19 cellular contexts compared by ENCODE assay signal in genomic region chr2:23697256-23697655, GRCh38.
DNase-seq lines count a peak whose midpoint lies in the region; ATAC-seq and TF ChIP-seq lines count a peak whose summit lies in the region.
"Had no signal": no experiment of that assay in that cellular context is flagged by ENCODE, and none has a peak within 500 bp of the region (broad histone marks: within the 10 kb centered on the region; RNA-seq: fewer than 3 reads in every experiment).

No MANE protein-coding gene starts in this region.

- peaks cover 0 to 21% of the 10 kb centered on the region in 2 experiments; a peak in 2 of 4 replicates for H3K79me1 ChIP-seq in IMR-90 (ENCODE audit: low read depth in 1 of 2, low read length in 2 of 2)

- H3K56ac ChIP-seq in IMR-90 (ENCODE audit: extremely low read depth, insufficient read depth, low read length) = no peak overlapping the region; the same call in 1 of the 2 replicates

- H3K4me2 ChIP-seq in IMR-90 (ENCODE audit: low read depth, low read length) = 0 out of 2 replicates have a peak overlapping the region, but pooled peaks have one; percentile 10
- H3K4me2 ChIP-seq in hepatocyte = no peak overlapping the region

- POLR2A ChIA-PET in IMR-90 (lab: Charles Lee; ENCODE audit: unreplicated experiment) = no interaction called here

- H2BK15ac ChIP-seq in IMR-90 (ENCODE audit: low read depth, low read length) = peak overlapping the region; percentile 79; the same call in 1 of the 3 replicates

- peak overlapping the region; percentile 86 for H3K4ac ChIP-seq in IMR-90 (ENCODE audit: low read depth, low read length)

- 20% methylated on average over 1 of the region's 5 CpGs; no CpG with 5 or more reads in 1 of the 2 experiments for WGBS in IMR-90 (ENCODE audit: extremely low coverage in 2 of 2, insufficient read length in 1 of 2), 2 experiments
- WGBS in hepatocyte (ENCODE audit: low lambda C conversion rate, missing lambda C conversion rate) = 85% methylated on average over 5 of the region's 5 CpGs

- H3K4me3 Mint-ChIP-seq in neural crest cell = peak overlapping the region; percentile 25
- H3K4me3 Mint-ChIP-seq: CD8-positive, alpha-beta memory T cell; IgD-negative memory B cell had no signal

- peaks cover 10% of the 10 kb centered on the region for H3K4me1 Mint-ChIP-seq in neural crest cell
- H3K4me1 Mint-ChIP-seq: CD8-positive, alpha-beta memory T cell had no signal

- H3K9ac ChIP-seq in IMR-90 (ENCODE audit: low read depth, low read length) = no peak overlapping the region

- H3K9me3 ChIP-seq in IMR-90 (ENCODE audit: control insufficient read depth, insufficient read depth, low read length) (peaks cover 3% of the 10 kb centered on the region; the same call in 1 of the 2 replicates), hepatocyte (ENCODE audit: low read depth) (no peaks in the 10 kb centered on the region)
- H3K9me3 ChIP-seq: SJSA1 had no signal

- H3K4me3 ChIP-seq in IMR-90 (ENCODE audit: insufficient read depth, low read depth, low read length) (no peak overlapping the region), hepatocyte (no peak overlapping the region)
- H3K4me3 ChIP-seq: SJSA1 had no signal

- CTCF ChIA-PET in IMR-90 (lab: Yijun Ruan, JAX) = interaction anchor here (0.5 kb wide), 1 partner anchor 57 kb away, joined by 3 read pairs; no protein-coding TSS in a partner anchor

- peaks cover 39% of the 10 kb centered on the region for H3K9me1 ChIP-seq in IMR-90 (ENCODE audit: insufficient read depth, low read length)

- no peaks in the 10 kb centered on the region for H3K79me2 ChIP-seq in hepatocyte

- peak overlapping the region; percentile 26 for H2AFZ ChIP-seq in IMR-90 (replicated peaks; ENCODE audit: low read length, poor library complexity)
- no peak overlapping the region for H2AFZ ChIP-seq in hepatocyte

- peaks cover 11% of the 10 kb centered on the region for H3K9me3 Mint-ChIP-seq in neural crest cell
- H3K9me3 Mint-ChIP-seq: CD8-positive, alpha-beta memory T cell; IgD-negative memory B cell had no signal

- H3K23ac ChIP-seq in IMR-90 (ENCODE audit: low read depth, low read length) = peak overlapping the region; percentile 60; the same call in 1 of the 2 replicates

- no peak for TF ChIP-seq RAD21 in IMR-90 (IDR thresholded peaks at IDR 0.05; ENCODE audit: low read length)

- in situ Hi-C loops in IMR-90 (cut with MboI; ENCODE audit: low sequenced_read_pairs) = no loop called here

- peak overlapping the region in 1 of 2 experiments; percentile 59; a peak in 1 of 4 replicates for H4K8ac ChIP-seq in IMR-90 (ENCODE audit: low read depth in 2 of 2, low read length in 2 of 2)

- intact Hi-C loops in IMR-90 (cut with micrococcal nuclease) = no loop called here

- H4K91ac ChIP-seq in IMR-90 (ENCODE audit: insufficient read depth, low read depth, low read length) = 0 out of 2 replicates have a peak overlapping the region, but pooled peaks have one; percentile 48

- H2BK20ac ChIP-seq in IMR-90 (ENCODE audit: low read depth, low read length) = peak overlapping the region; percentile 86

- H2BK5ac ChIP-seq in IMR-90 (ENCODE audit: low read depth, low read length, poor library complexity, severe bottlenecking) = no peak overlapping the region

- H3K9me2 ChIP-seq in hepatocyte (replicated peaks; ENCODE audit: insufficient read depth) = no peaks in the 10 kb centered on the region

- H4K20me1 ChIP-seq in IMR-90 (ENCODE audit: insufficient read depth, low read length) (peaks cover 13% of the 10 kb centered on the region), hepatocyte (ENCODE audit: insufficient read depth, poor library complexity, severe bottlenecking) (no peaks in the 10 kb centered on the region)

- DNase-seq in IMR-90 = no peak
- no peak for DNase-seq in neural crest cell (ENCODE audit: low read depth, low spot score)
- DNase-seq in NCI-H2081 (lab: John Stamatoyannopoulos, UW) = no peak
- no peak for DNase-seq in hepatocyte (ENCODE audit: low spot score)
- DNase-seq: ACHN; AML-193; Calu3; CD8-positive, alpha-beta memory T cell; NCI-H1105; NCI-H2029 treated with DMSO at 0.1 percent for 48 hours; NCI-H2171; NCI-H345; NCI-H524 treated with DMSO at 0.1 percent for 48 hours; NCI-H82 had no signal

- H3K4me1 ChIP-seq in IMR-90 (ENCODE audit: control insufficient read depth, insufficient read depth, low read length) (peaks cover 19% of the 10 kb centered on the region), hepatocyte (ENCODE audit: insufficient read depth) (no peaks in the 10 kb centered on the region)

- H3K27me3 Mint-ChIP-seq in neural crest cell (ENCODE audit: low read depth) = no peaks in the 10 kb centered on the region
- H3K27me3 Mint-ChIP-seq: CD8-positive, alpha-beta memory T cell; IgD-negative memory B cell had no signal

- peaks cover 50% of the 10 kb centered on the region for H3K36me3 ChIP-seq in IMR-90 (ENCODE audit: control insufficient read depth, insufficient read depth, low read length)
- H3K36me3 ChIP-seq in hepatocyte (replicated peaks; ENCODE audit: insufficient read depth, low read depth) = no peaks in the 10 kb centered on the region
- H3K36me3 ChIP-seq: SJSA1 had no signal

- TF ChIP-seq CTCF in IMR-90 (conservative IDR thresholded peaks at IDR 0.05; ENCODE audit: low read depth, low read length) (no peak), neural crest cell (conservative IDR thresholded peaks at IDR 0.05) (no peak), hepatocyte (IDR thresholded peaks at IDR 0.05; ENCODE audit: poor library complexity) (no peak)

- peak overlapping the region; percentile 92 for H3K14ac ChIP-seq in IMR-90 (replicated peaks; ENCODE audit: low read depth, low read length)

- H2AK9ac ChIP-seq in IMR-90 (replicated peaks; ENCODE audit: low read depth, low read length, poor library complexity) = peak overlapping the region; percentile 52

- TF ChIP-seq POLR2A in IMR-90 (IDR thresholded peaks at IDR 0.05; ENCODE audit: low read depth, low read length) = no peak

- H3K18ac ChIP-seq in IMR-90 (ENCODE audit: low read depth, low read length) = 0 out of 2 replicates have a peak overlapping the region, but pooled peaks have one; percentile 11

- BruUV-seq in IMR-90 (replicated peaks; lab: Mats Ljungman, UMichigan) = no TSS peak

- H3K27me3 ChIP-seq in IMR-90 (ENCODE audit: control insufficient read depth, insufficient read depth, low read length) (no peaks in the 10 kb centered on the region), hepatocyte (no peaks in the 10 kb centered on the region)
- H3K27me3 ChIP-seq: SJSA1 had no signal

- peak overlapping the region; percentile 83 for H2BK120ac ChIP-seq in IMR-90 (ENCODE audit: low read depth, low read length)

- ATAC-seq in IMR-90 (ENCODE audit: low read depth) (0 out of 2 replicates have a peak, but pooled peaks have one; percentile 3), GM18519 (IDR thresholded peaks at IDR 0.05; ENCODE audit: low FRiP score, unreplicated experiment) (no peak)

- H3K36me3 Mint-ChIP-seq in neural crest cell (ENCODE audit: low read depth) = peaks cover 33% of the 10 kb centered on the region

- no peak overlapping the region for H4K5ac ChIP-seq in IMR-90 (ENCODE audit: low read depth, low read length)

- dilution Hi-C loops in IMR-90 (cut with HindIII; ENCODE audit: low sequenced_read_pairs, unreplicated experiment) = no loop called here

- H3K27ac ChIP-seq in IMR-90 (ENCODE audit: insufficient read depth, low read length) (peak overlapping the region; percentile 25), cingulate gyrus (ENCODE audit: low read depth, low read length) (peak overlapping the region; percentile 55), temporal lobe (ENCODE audit: low read depth, low read length) (peak overlapping the region; percentile 41), hepatocyte (no peak overlapping the region)
- H3K27ac ChIP-seq: SJSA1 had no signal

- peak overlapping the region; percentile 99 for H2AK5ac ChIP-seq in IMR-90 (ENCODE audit: low read depth, low read length)

- peak overlapping the region; percentile 48 for H3K27ac Mint-ChIP-seq in neural crest cell (ENCODE audit: unreplicated experiment)
- H3K27ac Mint-ChIP-seq: IgD-negative memory B cell had no signal

TF ChIP-seq in IMR-90, 13 proteins besides CTCF, POLR2A, EP300 and RAD21:
- no peak for TF ChIP-seq NFE2L2 (IDR thresholded peaks at IDR 0.05; ENCODE audit: low read depth, low read length)
- TF ChIP-seq, protein P1, sequence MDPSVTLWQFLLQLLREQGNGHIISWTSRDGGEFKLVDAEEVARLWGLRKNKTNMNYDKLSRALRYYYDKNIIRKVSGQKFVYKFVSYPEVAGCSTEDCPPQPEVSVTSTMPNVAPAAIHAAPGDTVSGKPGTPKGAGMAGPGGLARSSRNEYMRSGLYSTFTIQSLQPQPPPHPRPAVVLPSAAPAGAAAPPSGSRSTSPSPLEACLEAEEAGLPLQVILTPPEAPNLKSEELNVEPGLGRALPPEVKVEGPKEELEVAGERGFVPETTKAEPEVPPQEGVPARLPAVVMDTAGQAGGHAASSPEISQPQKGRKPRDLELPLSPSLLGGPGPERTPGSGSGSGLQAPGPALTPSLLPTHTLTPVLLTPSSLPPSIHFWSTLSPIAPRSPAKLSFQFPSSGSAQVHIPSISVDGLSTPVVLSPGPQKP (IDR thresholded peaks at IDR 0.05; ENCODE audit: borderline replicate concordance, low read depth, low read length) = no peak
- TF ChIP-seq CHD1 (IDR thresholded peaks at IDR 0.05; ENCODE audit: low read depth, low read length) = no peak
- no peak for TF ChIP-seq SMC3 (IDR thresholded peaks at IDR 0.05; ENCODE audit: low read depth, low read length)
- no peak for TF ChIP-seq BHLHE40 (IDR thresholded peaks at IDR 0.05; ENCODE audit: low read depth, low read length)
- TF ChIP-seq, protein P2, sequence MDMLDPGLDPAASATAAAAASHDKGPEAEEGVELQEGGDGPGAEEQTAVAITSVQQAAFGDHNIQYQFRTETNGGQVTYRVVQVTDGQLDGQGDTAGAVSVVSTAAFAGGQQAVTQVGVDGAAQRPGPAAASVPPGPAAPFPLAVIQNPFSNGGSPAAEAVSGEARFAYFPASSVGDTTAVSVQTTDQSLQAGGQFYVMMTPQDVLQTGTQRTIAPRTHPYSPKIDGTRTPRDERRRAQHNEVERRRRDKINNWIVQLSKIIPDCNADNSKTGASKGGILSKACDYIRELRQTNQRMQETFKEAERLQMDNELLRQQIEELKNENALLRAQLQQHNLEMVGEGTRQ (IDR thresholded peaks at IDR 0.05; ENCODE audit: low read depth, low read length) = no peak
- TF ChIP-seq MAZ (IDR thresholded peaks at IDR 0.05; ENCODE audit: borderline replicate concordance, low read depth, low read length) = no peak
- TF ChIP-seq MAFK (IDR thresholded peaks at IDR 0.05; ENCODE audit: low read depth, low read length) = no peak
- TF ChIP-seq RFX5 (IDR thresholded peaks at IDR 0.05; ENCODE audit: low read depth, low read length) = no peak
- no peak for TF ChIP-seq RCOR1 (IDR thresholded peaks at IDR 0.05; ENCODE audit: insufficient replicate concordance, low read length)
- no peak for TF ChIP-seq FOS (IDR thresholded peaks at IDR 0.05; ENCODE audit: low read depth, low read length)
- no peak for TF ChIP-seq CEBPB (IDR thresholded peaks at IDR 0.05; ENCODE audit: low read depth, low read length)
- TF ChIP-seq MXI1 (IDR thresholded peaks at IDR 0.05; ENCODE audit: borderline replicate concordance, low read depth, low read length) = no peak
TF ChIP-seq in IMR-90: peak in this region for 0.
